Comparison of ENCODE assay signal across 10 cellular contexts in the genomic region with DNA sequence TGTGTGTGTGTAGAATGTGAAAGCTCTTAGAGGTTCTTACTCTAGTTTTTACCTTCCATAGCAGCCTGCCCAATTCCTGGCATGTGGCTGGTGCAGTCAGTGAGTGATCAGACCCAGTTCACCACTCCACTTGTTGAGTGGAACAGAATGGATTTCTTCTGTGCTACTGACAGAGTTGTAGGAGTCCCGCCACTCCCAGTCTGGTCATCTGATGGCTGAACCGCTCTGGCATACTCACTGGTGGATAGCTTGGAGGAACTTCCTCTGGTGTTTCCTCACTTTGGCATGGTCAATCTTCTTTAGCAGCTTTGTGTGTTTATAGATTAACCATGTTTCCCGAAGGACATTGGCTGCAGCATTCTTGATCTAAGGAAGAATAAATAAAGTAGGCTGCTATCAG.
A peak's percentile ranks its signal among the peaks of the same experiment; 100 is the strongest.
DNase-seq lines count a peak whose midpoint lies in the region; ATAC-seq lines count a peak whose summit lies in the region.
"Had no signal": no experiment of that assay in that cellular context is flagged by ENCODE, and none has a peak within 500 bp of the region (broad histone marks: within the 10 kb centered on the region; RNA-seq: fewer than 3 reads in every experiment).

No MANE protein-coding gene starts in this region.

- H3K4me1 Mint-ChIP-seq in T-helper 2 cell treated with Interferon-gamma antibody and Interleukin-4, amounts not matched to agents 5 μg/mL and 100 μg/mL, for 36 hours (ENCODE audit: low read depth) = peaks cover 5% of the 10 kb centered on the region

- intact Hi-C loops in left ventricle myocardium superior (cut with micrococcal nuclease) = no loop called here

- no peak overlapping the region for H3K27ac Mint-ChIP-seq in T-helper 2 cell treated with Interferon-gamma antibody and Interleukin-4, amounts not matched to agents 5 μg/mL and 100 μg/mL, for 36 hours

- ATAC-seq in left ventricle myocardium superior (peak; percentile 41), HG03045 (IDR thresholded peaks at IDR 0.05; ENCODE audit: unreplicated experiment) (no peak)

- no peaks in the 10 kb centered on the region for H3K36me3 Mint-ChIP-seq in T-helper 2 cell treated with Interferon-gamma antibody and Interleukin-4, amounts not matched to agents 5 μg/mL and 100 μg/mL, for 36 hours (ENCODE audit: low read depth)

- no peak overlapping the region for H3K4me3 Mint-ChIP-seq in T-helper 2 cell treated with Interferon-gamma antibody and Interleukin-4, amounts not matched to agents 5 μg/mL and 100 μg/mL, for 36 hours

- no peaks in the 10 kb centered on the region for H3K27me3 Mint-ChIP-seq in T-helper 2 cell treated with Interferon-gamma antibody and Interleukin-4, amounts not matched to agents 5 μg/mL and 100 μg/mL, for 36 hours (ENCODE audit: low read depth)

- no peaks in the 10 kb centered on the region for H3K9me3 Mint-ChIP-seq in T-helper 2 cell treated with Interferon-gamma antibody and Interleukin-4, amounts not matched to agents 5 μg/mL and 100 μg/mL, for 36 hours

- DNase-seq in AG08395 (ENCODE audit: low spot score) = peak; percentile 68
- DNase-seq in H4 (ENCODE audit: low spot score) = peak; percentile 54
- DNase-seq in SW480 (ENCODE audit: low spot score) = peak; percentile 34
- DNase-seq in left ventricle myocardium superior = no peak
- DNase-seq in activated effector memory CD4-positive, alpha-beta T cell treated with Interleukin-2 at 50 U/mL for 16 hours = no peak
- no peak for DNase-seq in NK-92 (lab: John Stamatoyannopoulos, UW; ENCODE audit: unreplicated experiment)
- no peak for DNase-seq in T-helper 2 cell treated with Interferon-gamma antibody and Interleukin-4, amounts not matched to agents 5 μg/mL and 100 μg/mL, for 36 hours (ENCODE audit: low spot score)
- DNase-seq: GDM1, spleen had no signal

Comparison
In these comparisons a context has a peak if more than half of its experiments do, and no peak if none do; other contexts are left out.
1. DNase-seq: peak in AG08395 (single experiment), H4 (single experiment) and SW480 (single experiment); none in left ventricle myocardium superior (single experiment), activated effector memory CD4-positive, alpha-beta T cell treated with Interleukin-2 at 50 U/mL for 16 hours (single experiment), NK-92 (single experiment) and T-helper 2 cell treated with Interferon-gamma antibody and Interleukin-4, amounts not matched to agents 5 μg/mL and 100 μg/mL, for 36 hours (single experiment).